In genomic region chr6:42137192-42137753, GRCh38 we compare ENCODE assay signal across 1 cellular context.
A peak's percentile ranks its signal among the peaks of the same experiment; 100 is the strongest.
TF ChIP-seq lines count a peak whose summit lies in the region.

No MANE protein-coding gene starts in this region.

TF ChIP-seq in K562, 482 proteins besides CTCF, POLR2A, EP300 and RAD21 (continues in another document):
- TF ChIP-seq ATF3 (IDR thresholded peaks at IDR 0.05) (0 out of 2 replicates have a peak, but pooled peaks have one; percentile 0), ATF3 (CRISPR knock-in tag; conservative IDR thresholded peaks at IDR 0.05) (no peak), ZNF592 (IDR thresholded peaks at IDR 0.05) (peak; percentile 41), ZMIZ1 (IDR thresholded peaks at IDR 0.05; ENCODE audit: low read depth in 2 of 2, low read length in 2 of 2) (peak in 1 of 2 experiments; percentile 4; a peak in 1 of 4 replicates), SMARCC2 (IDR thresholded peaks at IDR 0.05; ENCODE audit: low read depth) (0 out of 2 replicates have a peak, but pooled peaks have one; percentile 53), HNRNPL (IDR thresholded peaks at IDR 0.05; ENCODE audit: low read depth, low read length) (no peak), ZBTB43 (CRISPR knock-in tag; IDR thresholded peaks at IDR 0.05) (no peak), SMARCA4 (IDR thresholded peaks at IDR 0.05) (0 out of 2 replicates have a peak, but pooled peaks have one; percentile 3), MNT (conservative IDR thresholded peaks at IDR 0.05) (0 out of 4 replicates have a peak, but pooled peaks of 1 of the 2 experiments have one; percentile 32), ZBTB7A (IDR thresholded peaks at IDR 0.05; ENCODE audit: borderline replicate concordance, control insufficient read depth, low read depth, low read length) (0 out of 2 replicates have a peak, but pooled peaks have one; percentile 22), PRDM10 (IDR thresholded peaks at IDR 0.05; ENCODE audit: partially characterized antibody) (peak; percentile 64), RBBP5 (IDR thresholded peaks at IDR 0.05; ENCODE audit: borderline replicate concordance, insufficient read depth, low read length, poor library complexity, severe bottlenecking) (peak; percentile 54), ZSCAN32 (CRISPR knock-in tag; IDR thresholded peaks at IDR 0.05) (no peak), PBX2 (CRISPR knock-in tag; IDR thresholded peaks at IDR 0.05; ENCODE audit: low read depth) (no peak), PBX2 (tag; conservative IDR thresholded peaks at IDR 0.05; ENCODE audit: low read depth) (peak; percentile 11; the same call in 1 of the 2 replicates), DPF2 (IDR thresholded peaks at IDR 0.05) (0 out of 2 replicates have a peak, but pooled peaks have one; percentile 18), SMAD4 (CRISPR knock-in tag; conservative IDR thresholded peaks at IDR 0.05) (no peak), ARID1B (IDR thresholded peaks at IDR 0.05) (0 out of 2 replicates have a peak, but pooled peaks have one; percentile 5), MYC (IDR thresholded peaks at IDR 0.05; ENCODE audit: low read depth, low read length) (peak; percentile 7; the same call in 1 of the 2 replicates), MYC (CRISPR knock-in tag; IDR thresholded peaks at IDR 0.05; ENCODE audit: borderline replicate concordance, low read depth) (no peak), FOSL1 (tag; conservative IDR thresholded peaks at IDR 0.05) (peak; percentile 47)
